Comparison of ENCODE assay signal across 17 cellular contexts in the genomic region with DNA sequence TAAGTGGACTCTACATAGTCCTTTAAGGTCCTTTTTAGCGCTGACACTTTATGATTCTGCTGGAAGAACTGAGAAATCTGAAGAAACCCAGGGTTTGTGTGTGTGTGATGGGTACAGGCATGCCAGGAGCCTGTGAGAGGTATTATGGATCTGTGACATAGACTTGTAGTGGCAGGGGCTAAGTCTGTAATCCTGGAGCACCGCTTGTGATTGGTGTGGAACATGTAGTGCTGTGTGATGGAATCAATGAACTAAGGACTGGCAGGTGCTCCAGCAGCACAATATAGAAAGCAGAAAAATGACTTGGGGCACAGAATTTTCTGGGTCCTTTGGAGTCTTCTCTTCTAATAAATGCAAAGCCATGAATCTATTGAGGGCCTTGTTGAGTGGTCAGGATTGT.
DNase-seq lines count a peak whose midpoint lies in the region; ATAC-seq, FAIRE-seq and TF ChIP-seq lines count a peak whose summit lies in the region.
"Had no signal": no experiment of that assay in that cellular context is flagged by ENCODE, and none has a peak within 500 bp of the region (broad histone marks: within the 10 kb centered on the region; RNA-seq: fewer than 3 reads in every experiment).

No MANE protein-coding gene starts in this region.

- H3K56ac ChIP-seq in H1 (replicated peaks; ENCODE audit: insufficient read length, low read depth, low read length), result no peak overlapping the region

- H3K79me1 ChIP-seq in H1 (ENCODE audit: low read depth, low read length), result no peaks in the 10 kb centered on the region

- peak overlapping the region; percentile 54 for H3K27ac Mint-ChIP-seq in stimulated activated effector memory CD8-positive, alpha-beta T cell treated with anti-CD3 and anti-CD28 coated beads, Interleukin-12 subunit alpha, Interleukin-12 subunit beta, amount 100 ng/mL, for 72 hours
- H3K27ac Mint-ChIP-seq in CD4-positive, alpha-beta memory T cell, result no peak overlapping the region
- H3K27ac Mint-ChIP-seq: CD14-positive monocyte; CD8-positive, alpha-beta T cell had no signal

- no peak overlapping the region for H3K18ac ChIP-seq in H1 (ENCODE audit: extremely low read depth, low read length)

- no peak overlapping the region for H2BK15ac ChIP-seq in H1 (ENCODE audit: low read length)

- peak overlapping the region; percentile 40; the same call in 1 of the 2 replicates for H2BK20ac ChIP-seq in H1 (ENCODE audit: low read length)

- no peak overlapping the region for H3K9ac ChIP-seq in H1 (replicated peaks in 1 of 4; ENCODE audit: extremely low read depth in 1 of 4, low read depth in 3 of 4, low read length in 3 of 4)
- H3K9ac ChIP-seq: BLaER1 had no signal

- no peaks in the 10 kb centered on the region for H3K79me2 ChIP-seq in H1 (ENCODE audit: control insufficient read depth in 1 of 2, insufficient read depth in 2 of 2, low read length in 2 of 2)

- no peaks in the 10 kb centered on the region for H3K4me1 Mint-ChIP-seq in stimulated activated effector memory CD8-positive, alpha-beta T cell treated with anti-CD3 and anti-CD28 coated beads, Interleukin-12 subunit alpha, Interleukin-12 subunit beta, amount 100 ng/mL, for 72 hours
- H3K4me1 Mint-ChIP-seq in CD4-positive, alpha-beta memory T cell, result no peaks in the 10 kb centered on the region
- H3K4me1 Mint-ChIP-seq: CD14-positive monocyte had no signal

- H3K27ac ChIP-seq in cardiac muscle cell, result peak overlapping the region; percentile 50
- no peak overlapping the region for H3K27ac ChIP-seq in right cardiac atrium (ENCODE audit: low read length)
- H3K27ac ChIP-seq in H1 (ENCODE audit: low read depth, low read length), result no peak overlapping the region
- H3K27ac ChIP-seq in CD4-positive, alpha-beta memory T cell (ENCODE audit: low read depth, low read length), result no peak overlapping the region
- H3K27ac ChIP-seq in brain microvascular endothelial cell, result no peak overlapping the region
- H3K27ac ChIP-seq: BLaER1 had no signal

- no peak overlapping the region for H2BK120ac ChIP-seq in H1 (replicated peaks; ENCODE audit: low read depth, low read length)

- H2BK12ac ChIP-seq in H1 (ENCODE audit: low read depth, low read length), result no peak overlapping the region

- H3K4me3 Mint-ChIP-seq in stimulated activated effector memory CD8-positive, alpha-beta T cell treated with anti-CD3 and anti-CD28 coated beads, Interleukin-12 subunit alpha, Interleukin-12 subunit beta, amount 100 ng/mL, for 72 hours, result no peak overlapping the region
- H3K4me3 Mint-ChIP-seq in CD4-positive, alpha-beta memory T cell, result no peak overlapping the region
- H3K4me3 Mint-ChIP-seq: CD14-positive monocyte; CD8-positive, alpha-beta T cell had no signal

- no peak for FAIRE-seq in H1 (lab: Jason Lieb, UNC)
- FAIRE-seq: GM12878, HTR-8/SVneo had no signal

- H3K4me3 ChIP-seq in cardiac muscle cell, result no peak overlapping the region
- H3K4me3 ChIP-seq in right cardiac atrium (ENCODE audit: low read length), result no peak overlapping the region
- H3K4me3 ChIP-seq in H1 (ENCODE audit: extremely low read depth in 1 of 4, insufficient read depth in 2 of 4, low read depth in 3 of 4, low read length in 4 of 4), result no peak overlapping the region
- no peak overlapping the region for H3K4me3 ChIP-seq in CD4-positive, alpha-beta memory T cell (ENCODE audit: low read length in 2 of 2)
- H3K4me3 ChIP-seq in brain microvascular endothelial cell (ENCODE audit: low read depth, low read length), result no peak overlapping the region
- H3K4me3 ChIP-seq: BLaER1, GM12878, HAP-1 had no signal

- TF ChIP-seq CTCF in cardiac muscle cell (IDR thresholded peaks at IDR 0.05; ENCODE audit: low read depth, low read length) (no peak), H1 (IDR thresholded peaks at IDR 0.05; ENCODE audit: control extremely low read depth in 1 of 3, insufficient read depth in 1 of 3, low read depth in 1 of 3, low read length in 3 of 3) (no peak), brain microvascular endothelial cell (IDR thresholded peaks at IDR 0.05; ENCODE audit: low read depth, low read length, missing control alignments) (no peak)

- intact Hi-C loops in right cardiac atrium (cut with DNase I), result loop anchor here (2.0 to 10.0 kb wide), 5 partner anchors 102 to 186 kb away; no protein-coding TSS in a partner anchor
- intact Hi-C loops in CD4-positive, alpha-beta memory T cell (cut with micrococcal nuclease), result loop anchor here (10.0 kb wide), 1 partner anchor 62 kb away; no protein-coding TSS in a partner anchor

- peaks cover 7% of the 10 kb centered on the region for H3K36me3 Mint-ChIP-seq in stimulated activated effector memory CD8-positive, alpha-beta T cell treated with anti-CD3 and anti-CD28 coated beads, Interleukin-12 subunit alpha, Interleukin-12 subunit beta, amount 100 ng/mL, for 72 hours
- H3K36me3 Mint-ChIP-seq in CD4-positive, alpha-beta memory T cell, result no peaks in the 10 kb centered on the region
- H3K36me3 Mint-ChIP-seq: CD8-positive, alpha-beta T cell had no signal

- CTCF ChIA-PET in H1 (lab: Charles Lee; ENCODE audit: partially characterized antibody), result interaction anchor here (0.8 to 13.4 kb wide), 6 partner anchors 127 to 289 kb away, joined by 3 to 168 read pairs (median 7); no protein-coding TSS in a partner anchor
- CTCF ChIA-PET in CD4-positive, alpha-beta memory T cell (lab: Charles Lee; ENCODE audit: partially characterized antibody), result interaction anchor here (0.9 to 16.7 kb wide), 5 partner anchors 9 to 188 kb away, joined by 3 to 406 read pairs (median 36); no protein-coding TSS in a partner anchor

- no peak overlapping the region for H2AK5ac ChIP-seq in H1 (ENCODE audit: low read depth, low read length)

- no peak overlapping the region for H3K4ac ChIP-seq in H1 (replicated peaks; ENCODE audit: insufficient read length, low read depth, low read length)

- no peaks in the 10 kb centered on the region for H3K23me2 ChIP-seq in H1 (ENCODE audit: low read depth, low read length)

- no peak overlapping the region for H4K8ac ChIP-seq in H1 (ENCODE audit: extremely low read depth, insufficient read depth, low read length)

- H3K27me3 Mint-ChIP-seq in CD4-positive, alpha-beta memory T cell, result no peaks in the 10 kb centered on the region

- TF ChIP-seq RAD21 in H1 (IDR thresholded peaks at IDR 0.05 in 1 of 2, conservative IDR thresholded peaks at IDR 0.05 in 1 of 2; ENCODE audit: low read depth in 2 of 2, low read length in 2 of 2), result no peak

- no peak overlapping the region for H4K91ac ChIP-seq in H1 (replicated peaks; ENCODE audit: insufficient read length, low read length)

- H3K23ac ChIP-seq in H1 (ENCODE audit: insufficient read length), result no peak overlapping the region

- H4K5ac ChIP-seq in H1 (ENCODE audit: insufficient read length, low read depth, low read length), result no peak overlapping the region

- no peak for DNase-seq in cardiac muscle cell (ENCODE audit: low read depth in 1 of 2, low spot score in 1 of 2)
- DNase-seq in right cardiac atrium, result no peak
- DNase-seq in H1 (ENCODE audit: low read depth in 1 of 2, low spot score in 2 of 2), result no peak
- DNase-seq in stimulated activated effector memory CD8-positive, alpha-beta T cell treated with anti-CD3 and anti-CD28 coated beads, Interleukin-12 subunit alpha, Interleukin-12 subunit beta, amount 100 ng/mL, for 72 hours (ENCODE audit: low spot score in 2 of 2), result no peak
- DNase-seq in CD4-positive, alpha-beta memory T cell, result no peak
- no peak for DNase-seq in EL
- DNase-seq in brain microvascular endothelial cell, result no peak
- DNase-seq: 8988T; Calu3; CD8-positive, alpha-beta T cell; DMS79 treated with DMSO at 0.1 percent for 48 hours; IMR-90 had no signal

- H3K4me1 ChIP-seq in cardiac muscle cell (ENCODE audit: low read depth) (peaks cover 18% of the 10 kb centered on the region), right cardiac atrium (ENCODE audit: control insufficient read depth, insufficient read depth, low read length) (peaks cover 2% of the 10 kb centered on the region), H1 (replicated peaks in 1 of 4; ENCODE audit: control insufficient read depth in 3 of 4, insufficient read depth in 4 of 4, low read length in 3 of 4) (peaks cover 0 to 5% (median 2%) of the 10 kb centered on the region in 4 experiments; a peak in 2 of 7 replicates)
- H3K4me1 ChIP-seq in CD4-positive, alpha-beta memory T cell (ENCODE audit: insufficient read depth, low read length), result no peaks in the 10 kb centered on the region
- H3K4me1 ChIP-seq: BLaER1, HAP-1 had no signal

- no peak overlapping the region for H3K4me2 ChIP-seq in H1 (ENCODE audit: insufficient read depth in 1 of 2, low read depth in 2 of 2, low read length in 2 of 2)
- H3K4me2 ChIP-seq: BLaER1 had no signal

- TF ChIP-seq EP300 in H1 (IDR thresholded peaks at IDR 0.05; ENCODE audit: borderline replicate concordance in 1 of 2, low read depth in 2 of 2, low read length in 2 of 2), result no peak

- in situ Hi-C loops in brain microvascular endothelial cell (cut with HindIII; ENCODE audit: low pct_ligation_motif_present, low sequenced_read_pairs), result no loop called here

- WGBS in right cardiac atrium, result 98% methylated on average over 2 of the region's 2 CpGs
- whole genome bisulfite sequencing in H1 (ENCODE audit: extremely low coverage in 1 of 2, insufficient coverage in 1 of 2, insufficient read length in 1 of 2, insufficient replicate concordance in 2 of 2, low coverage in 1 of 2, low lambda C conversion rate in 2 of 2, missing lambda C conversion rate in 1 of 2), 2 experiments, result 91% methylated on average over 2 of the region's 2 CpGs; no CpG with 5 or more reads in 1 of the 2 experiments

- no peaks in the 10 kb centered on the region for H3K9me3 Mint-ChIP-seq in stimulated activated effector memory CD8-positive, alpha-beta T cell treated with anti-CD3 and anti-CD28 coated beads, Interleukin-12 subunit alpha, Interleukin-12 subunit beta, amount 100 ng/mL, for 72 hours
- H3K9me3 Mint-ChIP-seq in CD4-positive, alpha-beta memory T cell, result no peaks in the 10 kb centered on the region
- H3K9me3 Mint-ChIP-seq: CD14-positive monocyte; CD8-positive, alpha-beta T cell had no signal

- no peaks in the 10 kb centered on the region for H4K20me1 ChIP-seq in H1 (replicated peaks in 1 of 2; ENCODE audit: control insufficient read depth in 1 of 2, insufficient read depth in 2 of 2, low read length in 2 of 2)
- H4K20me1 ChIP-seq: BLaER1 had no signal

- H3K9me3 ChIP-seq in cardiac muscle cell (ENCODE audit: low read depth) (no peaks in the 10 kb centered on the region), right cardiac atrium (ENCODE audit: control insufficient read depth, low read length) (no peaks in the 10 kb centered on the region), H1 (ENCODE audit: insufficient read depth in 2 of 2, low read depth in 1 of 2, low read length in 1 of 2) (no peaks in the 10 kb centered on the region)
- no peaks in the 10 kb centered on the region for H3K9me3 ChIP-seq in CD4-positive, alpha-beta memory T cell (ENCODE audit: control insufficient read depth in 1 of 2, low read length in 2 of 2)
- H3K9me3 ChIP-seq: BLaER1, HAP-1 had no signal

- no peak overlapping the region for H2AFZ ChIP-seq in H1 (ENCODE audit: low read length)

- H3K27me3 ChIP-seq in cardiac muscle cell (no peaks in the 10 kb centered on the region), right cardiac atrium (ENCODE audit: control insufficient read depth, insufficient read depth) (no peaks in the 10 kb centered on the region), H1 (replicated peaks in 1 of 4; ENCODE audit: control insufficient read depth in 3 of 4, extremely low read depth in 1 of 4, insufficient read depth in 3 of 4, low read length in 3 of 4) (no peaks in the 10 kb centered on the region), brain microvascular endothelial cell (replicated peaks) (no peaks in the 10 kb centered on the region)
- H3K27me3 ChIP-seq in CD4-positive, alpha-beta memory T cell (ENCODE audit: insufficient read depth, low read length), result no peaks in the 10 kb centered on the region
- H3K27me3 ChIP-seq: BLaER1 had no signal

- H3K36me3 ChIP-seq in cardiac muscle cell (peaks cover 18% of the 10 kb centered on the region), H1 (ENCODE audit: control insufficient read depth in 2 of 4, insufficient read depth in 4 of 4, low read length in 3 of 4) (no peaks in the 10 kb centered on the region), brain microvascular endothelial cell (replicated peaks) (peaks cover 3% of the 10 kb centered on the region)
- no peaks in the 10 kb centered on the region for H3K36me3 ChIP-seq in CD4-positive, alpha-beta memory T cell (ENCODE audit: insufficient read depth, low read length)
- H3K36me3 ChIP-seq: BLaER1, HAP-1 had no signal

- no peak for TF ChIP-seq POLR2A in H1 (IDR thresholded peaks at IDR 0.05; ENCODE audit: control extremely low read depth in 1 of 2, low read depth in 2 of 2, low read length in 2 of 2)

- ATAC-seq in right cardiac atrium, result no peak
- no peak for ATAC-seq in stimulated activated effector memory CD8-positive, alpha-beta T cell treated with anti-CD3 and anti-CD28 coated beads, Interleukin-12 subunit alpha, Interleukin-12 subunit beta, amount 100 ng/mL, for 72 hours
- ATAC-seq: CD8-positive, alpha-beta T cell; GM12878 had no signal

- H3K14ac ChIP-seq in H1 (ENCODE audit: insufficient read length), result no peak overlapping the region

- POLR2A ChIA-PET in H1 (lab: Charles Lee; ENCODE audit: partially characterized antibody), result no interaction called here
- POLR2A ChIA-PET in CD4-positive, alpha-beta memory T cell (lab: Charles Lee; ENCODE audit: partially characterized antibody), result no interaction called here

- H2BK5ac ChIP-seq in H1 (ENCODE audit: low read depth, low read length), result no peak overlapping the region
